Comparison of ENCODE assay signal across 25 cellular contexts in genomic region chr1:57832616-57833015, GRCh38.
"Had no signal": no experiment of that assay in that cellular context is flagged by ENCODE, and none has a peak within 500 bp of the region (broad histone marks: within the 10 kb centered on the region; RNA-seq: fewer than 3 reads in every experiment).

No MANE protein-coding gene starts in this region.

- H3K27me3 ChIP-seq: brain microvascular endothelial cell had no signal

- H3K4me3 ChIP-seq: left ventricle myocardium inferior, skin epidermis, transverse colon had no signal

- H3K4me3 Mint-ChIP-seq: activated CD4-positive, alpha-beta memory T cell treated with anti-CD3 and anti-CD28 coated beads, Interleukin-2, amount 10 ng/mL, durations not matched to agents 7 days and 5 days; activated CD4-positive, alpha-beta T cell treated with anti-CD3 and anti-CD28 coated beads for 36 hours; activated naive CD8-positive, alpha-beta T cell; central memory CD8-positive, alpha-beta T cell; natural killer cell treated with Interleukin-12 subunit alpha and Interleukin-12 subunit beta and Interleukin-15 and Interleukin-18, amount 100 ng/mL, for 72 hours; T-helper 17 cell had no signal

- H3K27ac Mint-ChIP-seq: activated CD4-positive, alpha-beta memory T cell treated with anti-CD3 and anti-CD28 coated beads, Interleukin-2, amount 10 ng/mL, durations not matched to agents 7 days and 5 days; activated CD4-positive, alpha-beta T cell treated with anti-CD3 and anti-CD28 coated beads for 36 hours; activated naive CD8-positive, alpha-beta T cell; natural killer cell treated with Interleukin-12 subunit alpha and Interleukin-12 subunit beta and Interleukin-15 and Interleukin-18, amount 100 ng/mL, for 72 hours; progenitor cell of endocrine pancreas; T-helper 17 cell had no signal

- DNase-seq: activated CD4-positive, alpha-beta memory T cell treated with anti-CD3 and anti-CD28 coated beads, Interleukin-2, amount 10 ng/mL, durations not matched to agents 7 days and 5 days; activated CD4-positive, alpha-beta T cell treated with anti-CD3 and anti-CD28 coated beads for 36 hours; activated CD8-positive, alpha-beta memory T cell treated with anti-CD3 and anti-CD28 coated beads, Interleukin-2, amount 50 U/mL, for 4 hours; activated effector memory CD4-positive, alpha-beta T cell treated with anti-CD3 and anti-CD28 coated beads, Interleukin-2, amount 50 U/mL, for 16 hours; activated T-cell treated with anti-CD3 and anti-CD28 coated beads, Interleukin-2, amount 50 U/mL, for 48 hours; brain microvascular endothelial cell; cortex of kidney; effector memory CD4-positive, alpha-beta T cell; foreskin melanocyte; head of caudate nucleus; kidney; left ventricle myocardium inferior; mesenchymal stem cell; right cardiac atrium; stimulated activated CD4-positive, alpha-beta T cell treated with anti-CD3 and anti-CD28 coated beads, Interleukin-4, amount 100 ng/mL, for 24 hours; stimulated activated naive CD4-positive, alpha-beta T cell treated with Interleukin-2 at 50 U/mL for 16 hours; substantia nigra; T-helper 17 cell; transverse colon; WERI-Rb-1 had no signal

- H3K9me3 ChIP-seq: left ventricle myocardium inferior, transverse colon had no signal

- ATAC-seq: activated CD4-positive, alpha-beta T cell treated with anti-CD3 and anti-CD28 coated beads for 36 hours; natural killer cell treated with Interleukin-12 subunit alpha and Interleukin-12 subunit beta and Interleukin-15 and Interleukin-18, amount 100 ng/mL, for 72 hours; right cardiac atrium; T-helper 17 cell had no signal

- H3K4me1 Mint-ChIP-seq: activated CD4-positive, alpha-beta memory T cell treated with anti-CD3 and anti-CD28 coated beads, Interleukin-2, amount 10 ng/mL, durations not matched to agents 7 days and 5 days; activated CD4-positive, alpha-beta T cell treated with anti-CD3 and anti-CD28 coated beads for 36 hours; central memory CD8-positive, alpha-beta T cell; T-helper 17 cell had no signal

- H3K4me1 ChIP-seq: left ventricle myocardium inferior, transverse colon had no signal

- H3K36me3 Mint-ChIP-seq: activated naive CD8-positive, alpha-beta T cell; natural killer cell treated with Interleukin-12 subunit alpha and Interleukin-12 subunit beta and Interleukin-15 and Interleukin-18, amount 100 ng/mL, for 72 hours had no signal

- H3K27ac ChIP-seq: brain microvascular endothelial cell, left ventricle myocardium inferior, skin epidermis, transverse colon, WERI-Rb-1 had no signal

- H3K36me3 ChIP-seq: brain microvascular endothelial cell, left ventricle myocardium inferior, transverse colon, WERI-Rb-1 had no signal

- H3K27me3 Mint-ChIP-seq: activated CD4-positive, alpha-beta memory T cell treated with anti-CD3 and anti-CD28 coated beads, Interleukin-2, amount 10 ng/mL, durations not matched to agents 7 days and 5 days; T-helper 17 cell had no signal

- FAIRE-seq: kidney had no signal

- H3K9me3 Mint-ChIP-seq: activated CD4-positive, alpha-beta memory T cell treated with anti-CD3 and anti-CD28 coated beads, Interleukin-2, amount 10 ng/mL, durations not matched to agents 7 days and 5 days had no signal
